In the genomic region with DNA sequence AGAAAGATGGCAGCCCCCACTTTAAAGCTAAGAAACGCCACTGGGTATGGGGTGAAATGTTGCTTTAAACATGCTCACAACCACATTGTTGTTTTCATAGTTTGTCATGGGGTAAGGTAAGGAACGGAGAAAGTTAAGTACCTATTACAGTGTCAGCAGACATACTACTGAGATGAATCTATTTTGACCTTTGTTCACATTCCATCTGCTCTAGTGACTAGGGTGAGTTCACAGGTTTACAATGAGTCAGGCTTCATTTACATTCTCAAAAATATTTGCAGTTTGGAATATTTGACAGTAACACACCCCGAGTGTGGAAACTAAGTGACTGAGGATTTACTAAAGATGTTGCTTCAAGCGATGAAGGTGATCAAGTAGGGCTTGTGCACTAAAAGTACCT, we compare ENCODE assay signal across 12 cellular contexts.
DNase-seq lines count a peak whose midpoint lies in the region; ATAC-seq and TF ChIP-seq lines count a peak whose summit lies in the region.
"Had no signal": no experiment of that assay in that cellular context is flagged by ENCODE, and none has a peak within 500 bp of the region (broad histone marks: within the 10 kb centered on the region; RNA-seq: fewer than 3 reads in every experiment).

No MANE protein-coding gene starts in this region.

- DNase-seq in Caco-2 = peak in 1 of 2 experiments; percentile 60
- peak; percentile 79 for DNase-seq in HCEC 1CT
- DNase-seq in RKO (ENCODE audit: low spot score) = peak; percentile 1
- DNase-seq in iris pigment epithelial cell (ENCODE audit: low read depth) = peak; percentile 2
- no peak for DNase-seq in heart left ventricle
- DNase-seq in brain microvascular endothelial cell = no peak
- no peak for DNase-seq in stimulated activated naive CD4-positive, alpha-beta T cell treated with Interleukin-2 at 50 U/mL for 16 hours (lab: John Stamatoyannopoulos, UW)
- DNase-seq: kidney, NCI-H2029, Peyer's patch had no signal

- H3K27me3 Mint-ChIP-seq in Caco-2 (ENCODE audit: insufficient read depth, unreplicated experiment) = no peaks in the 10 kb centered on the region

- 83 to 89% (median 88%) methylated on average over 4 of the region's 4 CpGs for WGBS in heart left ventricle, 4 donors

- intact Hi-C loops in Caco-2 (cut with micrococcal nuclease; ENCODE audit: unreplicated experiment) (loop anchor here (1.0 kb wide), 5 partner anchors 9 to 511 kb away; no protein-coding TSS in a partner anchor), heart left ventricle (cut with DNase I) (no loop called here)

- H3K36me3 ChIP-seq in Caco-2 (ENCODE audit: control insufficient read depth, insufficient read depth, low read length) = no peaks in the 10 kb centered on the region
- no peaks in the 10 kb centered on the region for H3K36me3 ChIP-seq in heart left ventricle
- H3K36me3 ChIP-seq in brain microvascular endothelial cell (replicated peaks) = no peaks in the 10 kb centered on the region
- H3K36me3 ChIP-seq: Peyer's patch had no signal

- BruUV-seq in Caco-2 (replicated peaks; lab: Mats Ljungman, UMichigan) = no TSS peak

- POLR2A ChIA-PET in Caco-2 (lab: Charles Lee) = no interaction called here

- TF ChIP-seq CTCF in Caco-2 (IDR thresholded peaks at IDR 0.05; ENCODE audit: insufficient read depth in 1 of 2, low read depth in 1 of 2, low read length in 1 of 2, severe bottlenecking in 1 of 2, unreplicated experiment in 1 of 2) = no peak
- no peak for TF ChIP-seq CTCF in heart left ventricle (IDR thresholded peaks at IDR 0.05)
- TF ChIP-seq CTCF in brain microvascular endothelial cell (IDR thresholded peaks at IDR 0.05; ENCODE audit: low read depth, low read length, missing control alignments) = no peak

- TF ChIP-seq POLR2A in heart left ventricle (IDR thresholded peaks at IDR 0.05) = no peak

- H3K9me3 Mint-ChIP-seq in Caco-2 (ENCODE audit: unreplicated experiment) = peaks cover 49% of the 10 kb centered on the region

- H3K9me3 ChIP-seq in Caco-2 (no peaks in the 10 kb centered on the region; the same call in 1 of the 2 replicates), heart left ventricle (peaks cover 0 to 11% (median 3%) of the 10 kb centered on the region in 12 donors)
- H3K9me3 ChIP-seq: Peyer's patch had no signal

- no peak overlapping the region for H3K4me3 ChIP-seq in Caco-2 (ENCODE audit: low read depth, low read length)
- H3K4me3 ChIP-seq in heart left ventricle = no peak overlapping the region
- no peak overlapping the region for H3K4me3 ChIP-seq in brain microvascular endothelial cell (ENCODE audit: low read depth, low read length)
- H3K4me3 ChIP-seq: Peyer's patch had no signal

- H3K36me3 Mint-ChIP-seq in Caco-2 (ENCODE audit: insufficient read depth, unreplicated experiment) = peaks cover 15% of the 10 kb centered on the region

- H3K4me3 Mint-ChIP-seq in Caco-2 (ENCODE audit: unreplicated experiment) = peak overlapping the region; percentile 54
- H3K4me3 Mint-ChIP-seq: brain, mesothelial cell of epicardium had no signal

- in situ Hi-C loops in brain microvascular endothelial cell (cut with HindIII; ENCODE audit: low pct_ligation_motif_present, low sequenced_read_pairs) = no loop called here

- CTCF ChIA-PET in Caco-2 (lab: Charles Lee) = no interaction called here

- H3K27ac Mint-ChIP-seq in Caco-2 (ENCODE audit: unreplicated experiment) = peak overlapping the region; percentile 92
- H3K27ac Mint-ChIP-seq: brain, mesothelial cell of epicardium had no signal

- H3K4me1 Mint-ChIP-seq in Caco-2 (ENCODE audit: low read depth, unreplicated experiment) = peaks cover 48% of the 10 kb centered on the region

- no peak overlapping the region for H3K27ac ChIP-seq in heart left ventricle
- no peak overlapping the region for H3K27ac ChIP-seq in brain microvascular endothelial cell
- H3K27ac ChIP-seq: Peyer's patch had no signal

- H3K4me1 ChIP-seq in Caco-2 = peaks cover 37% of the 10 kb centered on the region
- H3K4me1 ChIP-seq in heart left ventricle = no peaks in the 10 kb centered on the region
- H3K4me1 ChIP-seq: Peyer's patch had no signal

- no peaks in the 10 kb centered on the region for H3K27me3 ChIP-seq in Caco-2 (replicated peaks; ENCODE audit: control insufficient read depth, insufficient read depth, low read length)
- no peaks in the 10 kb centered on the region for H3K27me3 ChIP-seq in heart left ventricle
- no peaks in the 10 kb centered on the region for H3K27me3 ChIP-seq in brain microvascular endothelial cell (replicated peaks)
- H3K27me3 ChIP-seq: Peyer's patch had no signal

- no peak for ATAC-seq in heart left ventricle

Comparison
In these comparisons a context has a peak if more than half of its experiments do, and no peak if none do; other contexts are left out.
1. DNase-seq: peak in HCEC 1CT (single experiment), RKO (single experiment) and iris pigment epithelial cell (single experiment); none in heart left ventricle (0 of 5), brain microvascular endothelial cell (single experiment) and stimulated activated naive CD4-positive, alpha-beta T cell treated with Interleukin-2 at 50 U/mL for 16 hours (single experiment).